Comparison of ENCODE assay signal across 9 cellular contexts in the genomic region with DNA sequence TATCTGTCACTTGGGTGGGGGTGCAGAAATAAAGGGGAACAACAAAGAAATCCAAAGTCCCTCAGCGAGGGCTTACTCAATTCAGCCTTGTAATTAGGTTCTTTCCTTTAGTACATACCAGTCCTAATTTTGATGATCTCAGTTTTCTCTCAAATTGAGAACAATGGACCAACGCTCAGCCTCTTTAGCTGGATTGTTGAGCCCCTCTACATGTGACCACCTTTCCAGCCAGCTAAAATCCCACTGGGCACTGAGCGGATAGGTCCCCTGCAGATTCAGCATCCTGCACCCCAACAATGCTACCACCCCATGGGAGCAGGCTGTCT. TPM values are rescaled to one million over a fixed set of nuclear protein-coding genes. Genes with fewer than 3 reads are reported as not detected.
DNase-seq lines count a peak whose midpoint lies in the region; ATAC-seq, FAIRE-seq and TF ChIP-seq lines count a peak whose summit lies in the region.
"Had no signal": no experiment of that assay in that cellular context is flagged by ENCODE, and none has a peak within 500 bp of the region (broad histone marks: within the 10 kb centered on the region; RNA-seq: fewer than 3 reads in every experiment).

No MANE protein-coding gene starts in this region.

- peaks cover 32% of the 10 kb centered on the region for H3K79me1 ChIP-seq in H1 (ENCODE audit: low read depth, low read length)

- no peak overlapping the region for H4K8ac ChIP-seq in H1 (ENCODE audit: extremely low read depth, insufficient read depth, low read length)

- CTCF ChIA-PET in RWPE1 (lab: Yijun Ruan, JAX) (interaction anchor here (0.7 kb wide), 1 partner anchor 167 kb away, joined by 3 read pairs; no protein-coding TSS in a partner anchor), H1 (lab: Charles Lee; ENCODE audit: partially characterized antibody) (interaction anchor here (1.1 to 3.9 kb wide), 16 partner anchors 9 to 172 kb away, joined by 3 to 33 read pairs (median 4); a partner anchor contains a TSS)

- H2BK20ac ChIP-seq in H1 (ENCODE audit: low read length), result 0 out of 2 replicates have a peak overlapping the region, but pooled peaks have one; percentile 8

- H3K56ac ChIP-seq in H1 (replicated peaks; ENCODE audit: insufficient read length, low read depth, low read length), result no peak overlapping the region

- H3K9ac ChIP-seq in H1 (replicated peaks in 1 of 4; ENCODE audit: extremely low read depth in 1 of 4, low read depth in 3 of 4, low read length in 3 of 4), result no peak overlapping the region

- no peaks in the 10 kb centered on the region for H3K36me3 ChIP-seq in H1 (ENCODE audit: control insufficient read depth in 2 of 4, insufficient read depth in 4 of 4, low read length in 3 of 4)
- no peaks in the 10 kb centered on the region for H3K36me3 ChIP-seq in thoracic aorta

- no peak overlapping the region for H4K91ac ChIP-seq in H1 (replicated peaks; ENCODE audit: insufficient read length, low read length)

- H4K20me1 ChIP-seq in H1 (replicated peaks in 1 of 2; ENCODE audit: control insufficient read depth in 1 of 2, insufficient read depth in 2 of 2, low read length in 2 of 2), result peaks cover 23 to 25% of the 10 kb centered on the region in 2 experiments

- H3K27me3 ChIP-seq in H1 (replicated peaks in 1 of 4; ENCODE audit: control insufficient read depth in 3 of 4, extremely low read depth in 1 of 4, insufficient read depth in 3 of 4, low read length in 3 of 4), result no peaks in the 10 kb centered on the region; a peak in 1 of 7 replicates
- no peaks in the 10 kb centered on the region for H3K27me3 ChIP-seq in thoracic aorta (replicated peaks; ENCODE audit: insufficient read depth)

- H4K5ac ChIP-seq in H1 (ENCODE audit: insufficient read length, low read depth, low read length), result no peak overlapping the region

- peak overlapping the region; percentile 60 to 86 (median 83) for H3K27ac Mint-ChIP-seq in nephron

- DNase-seq in RWPE1 (ENCODE audit: low spot score) (no peak), H1 (ENCODE audit: low read depth in 1 of 2, low spot score in 2 of 2) (no peak), thoracic aorta (ENCODE audit: low spot score) (no peak), urothelium cell line (ENCODE audit: low spot score) (no peak), HTR-8/SVneo (ENCODE audit: insufficient read length, low spot score) (no peak)
- DNase-seq: T1000 had no signal

- peaks cover 18% of the 10 kb centered on the region for H3K36me3 Mint-ChIP-seq in nephron (ENCODE audit: low read depth)

- no peak for TF ChIP-seq RAD21 in H1 (IDR thresholded peaks at IDR 0.05 in 1 of 2, conservative IDR thresholded peaks at IDR 0.05 in 1 of 2; ENCODE audit: low read depth in 2 of 2, low read length in 2 of 2)

- H3K27me3 Mint-ChIP-seq in nephron (ENCODE audit: low read depth), result no peaks in the 10 kb centered on the region

- no peak overlapping the region for H3K4me2 ChIP-seq in H1 (ENCODE audit: insufficient read depth in 1 of 2, low read depth in 2 of 2, low read length in 2 of 2)

- peaks cover 7 to 87% of the 10 kb centered on the region in 2 experiments; a peak in 3 of 4 replicates for H3K79me2 ChIP-seq in H1 (ENCODE audit: control insufficient read depth in 1 of 2, insufficient read depth in 2 of 2, low read length in 2 of 2)

- no peak overlapping the region for H3K18ac ChIP-seq in H1 (ENCODE audit: extremely low read depth, low read length)

- H3K4me3 Mint-ChIP-seq in nephron, result peak overlapping the region in 2 of 3 experiments; percentile 24 to 34

- TF ChIP-seq POLR2A in H1 (IDR thresholded peaks at IDR 0.05; ENCODE audit: control extremely low read depth in 1 of 2, low read depth in 2 of 2, low read length in 2 of 2), result no peak

- no peak overlapping the region for H2BK5ac ChIP-seq in H1 (ENCODE audit: low read depth, low read length)

- POLR2A ChIA-PET in RWPE1 (lab: Yijun Ruan, JAX; ENCODE audit: low non-redundant PET) (no interaction called here), H1 (lab: Charles Lee; ENCODE audit: partially characterized antibody) (interaction anchor here (0.7 to 1.1 kb wide), 5 partner anchors 9 to 89 kb away, joined by 3 to 5 read pairs (median 3); no protein-coding TSS in a partner anchor)

- H3K23ac ChIP-seq in H1 (ENCODE audit: insufficient read length), result no peak overlapping the region

- H3K4me1 Mint-ChIP-seq in nephron, result peaks cover 58% of the 10 kb centered on the region

- H3K9me3 ChIP-seq in H1 (ENCODE audit: insufficient read depth in 2 of 2, low read depth in 1 of 2, low read length in 1 of 2), result no peaks in the 10 kb centered on the region
- no peaks in the 10 kb centered on the region for H3K9me3 ChIP-seq in thoracic aorta

- TF ChIP-seq CTCF in RWPE1 (conservative IDR thresholded peaks at IDR 0.05; ENCODE audit: low read depth) (no peak), H1 (IDR thresholded peaks at IDR 0.05; ENCODE audit: control extremely low read depth in 1 of 3, insufficient read depth in 1 of 3, low read depth in 1 of 3, low read length in 3 of 3) (no peak), nephron (IDR thresholded peaks at IDR 0.05; ENCODE audit: unreplicated experiment in 3 of 3) (no peak), thoracic aorta (IDR thresholded peaks at IDR 0.05) (no peak)

- TF ChIP-seq EP300 in H1 (IDR thresholded peaks at IDR 0.05; ENCODE audit: borderline replicate concordance in 1 of 2, low read depth in 2 of 2, low read length in 2 of 2), result no peak

- ATAC-seq in thoracic aorta (ENCODE audit: insufficient number of reproducible peaks, low FRiP score, low read depth) (no peak), GM19455 (IDR thresholded peaks at IDR 0.05; ENCODE audit: unreplicated experiment) (no peak), GM18907 (IDR thresholded peaks at IDR 0.05; ENCODE audit: unreplicated experiment) (no peak)

- no peak overlapping the region for H2BK12ac ChIP-seq in H1 (ENCODE audit: low read depth, low read length)

- no peak overlapping the region for H2AK5ac ChIP-seq in H1 (ENCODE audit: low read depth, low read length)

- H2BK15ac ChIP-seq in H1 (ENCODE audit: low read length), result 0 out of 2 replicates have a peak overlapping the region, but pooled peaks have one; percentile 74

- H3K4ac ChIP-seq in H1 (replicated peaks; ENCODE audit: insufficient read length, low read depth, low read length), result no peak overlapping the region

- H3K23me2 ChIP-seq in H1 (ENCODE audit: low read depth, low read length), result no peaks in the 10 kb centered on the region

- H2AFZ ChIP-seq in H1 (ENCODE audit: low read length), result no peak overlapping the region

- 93% methylated on average over 3 of the region's 3 CpGs; no CpG with 5 or more reads in 1 of the 2 experiments for WGBS in H1 (ENCODE audit: extremely low coverage in 1 of 2, insufficient coverage in 1 of 2, insufficient read length in 1 of 2, insufficient replicate concordance in 2 of 2, low coverage in 1 of 2, low lambda C conversion rate in 2 of 2, missing lambda C conversion rate in 1 of 2), 2 experiments

- H3K4me3 ChIP-seq in H1 (ENCODE audit: extremely low read depth in 1 of 4, insufficient read depth in 2 of 4, low read depth in 3 of 4, low read length in 4 of 4), result no peak overlapping the region
- no peak overlapping the region for H3K4me3 ChIP-seq in thoracic aorta

- no peak overlapping the region for H3K14ac ChIP-seq in H1 (ENCODE audit: insufficient read length)

- H3K27ac ChIP-seq in RWPE1 (peak overlapping the region; percentile 41), H1 (ENCODE audit: low read depth, low read length) (no peak overlapping the region), thoracic aorta (peak overlapping the region; percentile 42 to 89)

- no peak overlapping the region for H2BK120ac ChIP-seq in H1 (replicated peaks; ENCODE audit: low read depth, low read length)

- no peaks in the 10 kb centered on the region for H3K9me3 Mint-ChIP-seq in nephron

- FAIRE-seq in H1 (lab: Jason Lieb, UNC), result no peak
- no peak for FAIRE-seq in urothelium cell line (lab: Jason Lieb, UNC)
- no peak for FAIRE-seq in HTR-8/SVneo (lab: Jason Lieb, UNC)

- peaks cover 4 to 24% (median 10%) of the 10 kb centered on the region in 4 experiments for H3K4me1 ChIP-seq in H1 (replicated peaks in 1 of 4; ENCODE audit: control insufficient read depth in 3 of 4, insufficient read depth in 4 of 4, low read length in 3 of 4)
- peaks cover 35 to 71% of the 10 kb centered on the region in 2 donors for H3K4me1 ChIP-seq in thoracic aorta (ENCODE audit: control insufficient read depth in 1 of 2, low read depth in 2 of 2)

TF ChIP-seq in H1, 55 proteins besides CTCF, POLR2A, EP300 and RAD21:
- no peak for TF ChIP-seq YY1 (IDR thresholded peaks at IDR 0.05; ENCODE audit: low read depth, low read length)

RNA-seq across cellular contexts. Expression of a gene that starts 11.4 kb away (rescaled TPM):
- 79.9 and 81.0 TPM in 2 replicates for total RNA-seq in H1 (2021; fragmentation: NEBNext Ultra II Directional; extraction: Animal tissue kit (Norgen Biotek cat#: 25700))
- 41.6 and 70.6 TPM in 2 replicates for polyA plus RNA-seq in H1 (2011; rRNA removed)
- polyA plus RNA-seq in H1 (2011; cell fraction: cytosol; rRNA removed), result 29.5 TPM
- 55.9 TPM for polyA plus RNA-seq in H1 (2011; cell fraction: nucleus; rRNA removed)
- polyA plus RNA-seq in H1 (2012, experiment 1 of 2), result 34.1 to 60.3 TPM (median 56.8 TPM) in 4 replicates
- 49.3 TPM for polyA plus RNA-seq in H1 (2012, experiment 2 of 2)
- polyA plus RNA-seq in H1 (2013, experiment 1 of 2), result 57.6 TPM
- 64.6 TPM for polyA plus RNA-seq in H1 (2013, experiment 2 of 2)
- polyA minus RNA-seq in H1 (2011; rRNA and poly(A)+ RNA removed), result 31.7 and 53.2 TPM in 2 replicates
- 60.0 TPM for polyA minus RNA-seq in H1 (2011; cell fraction: cytosol; rRNA and poly(A)+ RNA removed)
- polyA minus RNA-seq in H1 (2011; cell fraction: nucleus; rRNA and poly(A)+ RNA removed), result 32.2 TPM
- 100 to 1,000 TPM; 134 to 254 TPM for total RNA-seq in thoracic aorta

RNA-seq across cellular contexts. Expression of a gene that starts 55.8 kb away (rescaled TPM):
- total RNA-seq in H1 (2021; fragmentation: NEBNext Ultra II Directional; extraction: Animal tissue kit (Norgen Biotek cat#: 25700)), result 244 and 247 TPM in 2 replicates
- polyA plus RNA-seq in H1 (2011; rRNA removed), result 263 and 387 TPM in 2 replicates
- polyA plus RNA-seq in H1 (2011; cell fraction: cytosol; rRNA removed), result 335 TPM
- 537 TPM for polyA plus RNA-seq in H1 (2011; cell fraction: nucleus; rRNA removed)
- polyA plus RNA-seq in H1 (2012, experiment 1 of 2), result 185 to 231 TPM (median 213 TPM) in 4 replicates
- polyA plus RNA-seq in H1 (2012, experiment 2 of 2), result 133 TPM
- polyA plus RNA-seq in H1 (2013, experiment 1 of 2), result 177 TPM
- 168 TPM for polyA plus RNA-seq in H1 (2013, experiment 2 of 2)
- polyA minus RNA-seq in H1 (2011; rRNA and poly(A)+ RNA removed), result 183 and 358 TPM in 2 replicates
- 170 TPM for polyA minus RNA-seq in H1 (2011; cell fraction: cytosol; rRNA and poly(A)+ RNA removed)
- polyA minus RNA-seq in H1 (2011; cell fraction: nucleus; rRNA and poly(A)+ RNA removed), result 213 TPM
- total RNA-seq in thoracic aorta, result 100 to 1,000 TPM in 1 of 2 donors, 10 to 100 TPM in 1; 98.1 to 140 TPM

RNA-seq across cellular contexts. Expression of a gene that starts 59.6 kb away (rescaled TPM):
- 6.2 and 6.3 TPM in 2 replicates for total RNA-seq in H1 (2021; fragmentation: NEBNext Ultra II Directional; extraction: Animal tissue kit (Norgen Biotek cat#: 25700))
- 1.5 and 2.4 TPM in 2 replicates for polyA plus RNA-seq in H1 (2011; rRNA removed)
- polyA plus RNA-seq in H1 (2011; cell fraction: cytosol; rRNA removed), result 2.9 TPM
- polyA plus RNA-seq in H1 (2011; cell fraction: nucleus; rRNA removed), result 2.1 TPM
- 3.3 to 4.4 TPM (median 4.0 TPM) in 4 replicates for polyA plus RNA-seq in H1 (2012, experiment 1 of 2)
- 4.4 TPM for polyA plus RNA-seq in H1 (2012, experiment 2 of 2)
- polyA plus RNA-seq in H1 (2013, experiment 1 of 2), result 4.0 TPM
- 4.0 TPM for polyA plus RNA-seq in H1 (2013, experiment 2 of 2)
- polyA minus RNA-seq in H1 (2011; rRNA and poly(A)+ RNA removed), result 1.0 and 1.3 TPM in 2 replicates
- 3.1 TPM for polyA minus RNA-seq in H1 (2011; cell fraction: cytosol; rRNA and poly(A)+ RNA removed)
- 4.4 TPM for polyA minus RNA-seq in H1 (2011; cell fraction: nucleus; rRNA and poly(A)+ RNA removed)
- 100 to 1,000 TPM in 1 of 2 donors, 10 to 100 TPM in 1; 97.6 to 111 TPM for total RNA-seq in thoracic aorta

Comparison
In these comparisons a context has a peak if more than half of its experiments do, and no peak if none do; other contexts are left out.
1. RNA of a gene that starts 59.6 kb away (total RNA-seq): 97.6 to 111 TPM in thoracic aorta; 6.2 to 6.3 TPM in H1; every median in the first group is over 10 times any median in the second.